Comparison of ENCODE assay signal across 9 cellular contexts in the genomic region with DNA sequence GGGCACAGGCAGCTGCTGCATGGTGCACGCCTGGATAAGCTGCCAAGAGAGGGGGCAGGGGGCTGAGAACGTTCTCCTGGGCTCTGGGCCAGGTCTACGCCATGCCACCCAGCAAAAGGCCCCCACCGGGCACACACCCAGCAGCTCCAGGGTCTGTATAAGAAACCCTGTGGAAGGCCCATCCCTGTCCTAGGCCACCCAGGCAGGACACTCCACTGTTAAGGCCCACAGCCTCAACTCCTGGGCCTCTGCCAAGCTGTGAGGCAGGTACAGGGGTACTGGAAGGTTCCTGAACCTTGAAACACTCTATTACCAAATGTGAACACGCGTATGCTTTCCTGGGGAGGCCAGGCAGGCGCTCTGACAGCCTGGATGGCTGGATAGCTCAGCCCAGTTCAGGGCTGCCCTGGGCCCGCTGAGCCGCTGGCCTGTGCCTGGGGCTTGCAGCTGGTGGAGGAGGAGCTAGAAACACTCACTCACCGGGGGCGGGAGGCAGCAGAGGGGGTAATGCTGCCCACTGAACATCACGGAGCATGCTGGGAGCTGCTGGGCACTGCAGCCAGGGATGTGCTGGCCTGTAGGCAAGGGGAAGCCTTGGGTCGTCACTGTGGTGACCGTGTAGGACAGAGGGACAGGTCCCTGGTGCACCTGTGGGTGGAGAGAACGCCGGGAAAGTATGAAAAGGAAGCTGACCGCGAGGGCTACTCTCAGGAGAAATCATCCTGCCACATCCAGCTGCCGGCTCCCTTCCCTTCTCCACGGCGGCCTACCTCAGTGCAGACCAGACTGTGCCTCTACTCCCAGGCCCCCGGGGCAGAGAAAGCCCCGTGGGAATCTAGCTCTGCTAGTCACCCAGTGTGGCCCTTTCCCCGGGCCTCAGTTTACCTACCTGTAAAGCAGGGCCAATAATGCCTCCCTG. TPM values are rescaled to one million over a fixed set of nuclear protein-coding genes. Genes with fewer than 3 reads are reported as not detected.
A peak's percentile ranks its signal among the peaks of the same experiment; 100 is the strongest.
DNase-seq lines count a peak whose midpoint lies in the region; ATAC-seq, FAIRE-seq and TF ChIP-seq lines count a peak whose summit lies in the region.
"Had no signal": no experiment of that assay in that cellular context is flagged by ENCODE, and none has a peak within 500 bp of the region (broad histone marks: within the 10 kb centered on the region; RNA-seq: fewer than 3 reads in every experiment).

No MANE protein-coding gene starts in this region.

- H3K27me3 Mint-ChIP-seq in HFFc6 (ENCODE audit: insufficient read depth) (no peaks in the 10 kb centered on the region; the same call in 1 of the 2 replicates), Caco-2 (ENCODE audit: insufficient read depth, unreplicated experiment) (no peaks in the 10 kb centered on the region)
- no peaks in the 10 kb centered on the region for H3K27me3 Mint-ChIP-seq in activated naive CD8-positive, alpha-beta T cell

- no peak for TF ChIP-seq POLR2A in GM12892 (IDR thresholded peaks at IDR 0.05; ENCODE audit: low read depth, low read length)

- H3K4me1 Mint-ChIP-seq in HFFc6 (ENCODE audit: low read depth) (peaks cover 30% of the 10 kb centered on the region), Caco-2 (ENCODE audit: low read depth, unreplicated experiment) (peaks cover 5% of the 10 kb centered on the region)
- H3K4me1 Mint-ChIP-seq in activated naive CD8-positive, alpha-beta T cell (ENCODE audit: low read depth), result peaks cover 61% of the 10 kb centered on the region

- no peak overlapping the region for H3K9ac ChIP-seq in kidney (ENCODE audit: low read length in 2 of 2)

- H3K9me3 Mint-ChIP-seq in HFFc6 (no peaks in the 10 kb centered on the region), Caco-2 (ENCODE audit: unreplicated experiment) (no peaks in the 10 kb centered on the region)
- H3K9me3 Mint-ChIP-seq in activated naive CD8-positive, alpha-beta T cell (ENCODE audit: low read depth), result no peaks in the 10 kb centered on the region

- H3K27me3 ChIP-seq in Caco-2 (replicated peaks; ENCODE audit: control insufficient read depth, insufficient read depth, low read length), result no peaks in the 10 kb centered on the region
- H3K27me3 ChIP-seq: adrenal gland had no signal

- no peak overlapping the region for H3K27ac Mint-ChIP-seq in HFFc6
- H3K27ac Mint-ChIP-seq in activated naive CD8-positive, alpha-beta T cell, result peak overlapping the region; percentile 92
- H3K27ac Mint-ChIP-seq in Caco-2 (ENCODE audit: unreplicated experiment), result no peak overlapping the region

- H3K36me3 ChIP-seq in mucosa of descending colon (ENCODE audit: low read depth) (peaks cover 13% of the 10 kb centered on the region), kidney (ENCODE audit: control insufficient read depth in 1 of 2, insufficient read depth in 2 of 2, low read length in 2 of 2) (peaks cover 15 to 27% of the 10 kb centered on the region in 2 donors), Caco-2 (ENCODE audit: control insufficient read depth, insufficient read depth, low read length) (peaks cover 11% of the 10 kb centered on the region)

- CTCF ChIA-PET in Caco-2 (lab: Charles Lee), result no interaction called here

- FAIRE-seq in GM12892 (lab: Jason Lieb, UNC) (no peak), kidney (lab: Jason Lieb, UNC) (no peak)

- intact Hi-C loops in mucosa of descending colon (cut with DNase I, micrococcal nuclease) (no loop called here), kidney (cut with DNase I) (no loop called here), Caco-2 (cut with micrococcal nuclease; ENCODE audit: unreplicated experiment) (no loop called here)

- H3K4me1 ChIP-seq in mucosa of descending colon (ENCODE audit: low read depth), result peaks cover 27% of the 10 kb centered on the region
- peaks cover 13 to 30% of the 10 kb centered on the region in 2 donors for H3K4me1 ChIP-seq in kidney (ENCODE audit: control insufficient read depth in 1 of 2, insufficient read depth in 1 of 2, low read depth in 1 of 2, low read length in 2 of 2)
- H3K4me1 ChIP-seq in Caco-2, result no peaks in the 10 kb centered on the region

- no peak for TF ChIP-seq CTCF in HFFc6 (IDR thresholded peaks at IDR 0.05)
- TF ChIP-seq CTCF in mucosa of descending colon (IDR thresholded peaks at IDR 0.05), result no peak
- TF ChIP-seq CTCF in kidney (IDR thresholded peaks at IDR 0.05; ENCODE audit: borderline replicate concordance, extremely low read depth, insufficient read depth), result no peak
- TF ChIP-seq CTCF in Caco-2 (IDR thresholded peaks at IDR 0.05; ENCODE audit: insufficient read depth in 1 of 2, low read depth in 1 of 2, low read length in 1 of 2, severe bottlenecking in 1 of 2, unreplicated experiment in 1 of 2), result no peak

- ATAC-seq in mucosa of descending colon, result no peak
- ATAC-seq in GM21529 (IDR thresholded peaks at IDR 0.05; ENCODE audit: unreplicated experiment), result no peak

- H3K27ac ChIP-seq in kidney (ENCODE audit: low read depth in 2 of 2, low read length in 2 of 2), result no peak overlapping the region

- H3K36me3 Mint-ChIP-seq in HFFc6 (ENCODE audit: low read depth), result no peaks in the 10 kb centered on the region
- peaks cover 2% of the 10 kb centered on the region for H3K36me3 Mint-ChIP-seq in activated naive CD8-positive, alpha-beta T cell
- peaks cover 42% of the 10 kb centered on the region for H3K36me3 Mint-ChIP-seq in Caco-2 (ENCODE audit: insufficient read depth, unreplicated experiment)

- no TSS peak for BruUV-seq in Caco-2 (replicated peaks; lab: Mats Ljungman, UMichigan)

- no peaks in the 10 kb centered on the region for H3K9me3 ChIP-seq in mucosa of descending colon
- H3K9me3 ChIP-seq in kidney (ENCODE audit: control insufficient read depth in 1 of 2, low read length in 2 of 2), result no peaks in the 10 kb centered on the region
- no peaks in the 10 kb centered on the region for H3K9me3 ChIP-seq in Caco-2
- H3K9me3 ChIP-seq: adrenal gland had no signal

- POLR2A ChIA-PET in Caco-2 (lab: Charles Lee), result no interaction called here

- DNase-seq in AG08396 (ENCODE audit: low spot score), result peak; percentile 69
- peak; percentile 28 for DNase-seq in HFFc6
- DNase-seq in mucosa of descending colon, result peak in 2 of 3 donors; percentile 37 to 53
- no peak for DNase-seq in GM12892 (ENCODE audit: insufficient read length)
- DNase-seq in kidney, result no peak
- no peak for DNase-seq in Caco-2

- no peak overlapping the region for H3K4me3 ChIP-seq in mucosa of descending colon
- H3K4me3 ChIP-seq in kidney (ENCODE audit: low read length in 2 of 2), result no peak overlapping the region
- H3K4me3 ChIP-seq in Caco-2 (ENCODE audit: low read depth, low read length), result no peak overlapping the region
- H3K4me3 ChIP-seq: adrenal gland had no signal

- H3K4me3 Mint-ChIP-seq in HFFc6, result no peak overlapping the region
- peak overlapping the region; percentile 76 for H3K4me3 Mint-ChIP-seq in activated naive CD8-positive, alpha-beta T cell
- H3K4me3 Mint-ChIP-seq in Caco-2 (ENCODE audit: unreplicated experiment), result no peak overlapping the region

RNA-seq across cellular contexts. Expression of a gene that starts 6.0 kb away (rescaled TPM):
- total RNA-seq in HFFc6 (2021; fragmentation: NEBNext Ultra II Directional; extraction: Animal tissue kit (Norgen Biotek cat#: 25700)), result 10 to 100 TPM; 10.6 to 13.4 (median 11.3) TPM
- total RNA-seq in mucosa of descending colon, result 10 to 100 TPM; 70.2 to 98.4 (median 77.6) TPM
- polyA plus RNA-seq in GM12892 (2012; ENCODE audit: missing spikeins), result 13.1 TPM
- total RNA-seq in kidney, result 61.8 TPM
- polyA plus RNA-seq in kidney (ENCODE audit: insufficient read depth, low read depth, low replicate concordance), result 12.5 TPM
- 84.2 and 90.8 TPM in 2 replicates for total RNA-seq in Caco-2 (2022)

RNA-seq across cellular contexts. Expression of a gene that starts 17.9 kb away (rescaled TPM):
- not detected for total RNA-seq in HFFc6 (2021; fragmentation: NEBNext Ultra II Directional; extraction: Animal tissue kit (Norgen Biotek cat#: 25700))
- 100 to 1,000 TPM in 2 of 3 donors, 10 to 100 TPM in 1; 69.0 to 184 (median 107) TPM for total RNA-seq in mucosa of descending colon
- polyA plus RNA-seq in GM12892 (2012; ENCODE audit: missing spikeins), result not detected
- total RNA-seq in kidney, result 4.2 TPM
- polyA plus RNA-seq in kidney (ENCODE audit: insufficient read depth, low read depth, low replicate concordance), result 8.0 TPM
- total RNA-seq in Caco-2 (2022), result 0.19 and 0.59 TPM in 2 replicates

Comparison
In these comparisons a context has a peak if more than half of its experiments do, and no peak if none do; other contexts are left out.
1. DNase-seq: peak in AG08396 (single experiment), HFFc6 (single experiment) and mucosa of descending colon (2 of 3); none in GM12892 (single experiment), kidney (single experiment) and Caco-2 (0 of 2).
2. RNA of a gene that starts 17.9 kb away (total RNA-seq): 69.0 to 184 TPM in mucosa of descending colon; 4.2 TPM in kidney (single experiment), 0.19 to 0.59 TPM in Caco-2 and not detected in HFFc6; every median in the first group is over 10 times any median in the second.